In the genomic region with DNA sequence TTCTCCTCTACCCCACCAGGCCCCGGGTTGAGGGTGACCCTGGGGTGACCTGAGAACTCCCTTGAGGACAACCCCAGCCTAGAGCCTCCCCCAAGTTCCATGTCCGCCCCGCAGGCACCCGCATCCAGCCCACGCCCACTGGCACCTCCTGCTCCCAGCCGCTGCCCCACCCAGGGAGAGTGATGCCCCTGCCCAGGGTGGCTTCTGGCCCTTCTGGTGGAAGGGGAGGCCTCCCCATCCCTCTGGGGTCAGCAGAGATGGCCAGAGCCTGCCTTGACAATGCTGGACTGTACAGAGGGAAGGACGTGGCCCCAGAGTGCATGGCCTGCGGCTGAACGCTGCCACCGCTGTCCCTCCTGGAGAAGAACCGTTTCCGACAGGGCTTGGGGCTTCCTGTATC, we compare ENCODE assay signal across 10 cellular contexts. TPM values are rescaled to one million over a fixed set of nuclear protein-coding genes. Genes with fewer than 3 reads are reported as not detected.
"Had no signal": no experiment of that assay in that cellular context is flagged by ENCODE, and none has a peak within 500 bp of the region (broad histone marks: within the 10 kb centered on the region; RNA-seq: fewer than 3 reads in every experiment).

No MANE protein-coding gene starts in this region.

- H2AFZ ChIP-seq: GM23248, GM23338 had no signal

- DNase-seq: GOT3, HCEC 1CT, HFFc6 had no signal

- H3K4me2 ChIP-seq: GM23338 had no signal

- H3K9me3 ChIP-seq: HAP-1 had no signal

- H3K4me1 ChIP-seq: HAP-1 had no signal

- H3K4me3 Mint-ChIP-seq: GM23338, H9, HFFc6 had no signal

- H3K9me3 Mint-ChIP-seq: GM23338, H9, HFFc6 had no signal

- H3K9ac ChIP-seq: GM23248 had no signal

- H3K4me1 Mint-ChIP-seq: GM23338 had no signal

- H3K27ac ChIP-seq: GM23248 had no signal

- H3K27ac Mint-ChIP-seq: GM23338, H9, HFFc6 had no signal

- H3K4me3 ChIP-seq: GM23248, GM23338, HAP-1 had no signal

- H3K36me3 ChIP-seq: HAP-1 had no signal

RNA-seq across cellular contexts. Expression of a gene that starts 1.1 kb away (rescaled TPM):
- total RNA-seq: GM23248, GM23338, H1, H4, H7, H9, HFFc6 had no signal
- polyA plus RNA-seq: GM23248 had no signal

RNA-seq across cellular contexts. Expression of a gene that starts 11.7 kb away (rescaled TPM):
- total RNA-seq: GM23248, GM23338, H1, H4, H7, H9, HFFc6 had no signal
- polyA plus RNA-seq: GM23248, GM23338, H1 had no signal

RNA-seq across cellular contexts. Expression of a gene that starts 33.5 kb away (rescaled TPM):
- total RNA-seq: GM23248 had no signal
